ENCODE assay signal across 2 cellular contexts in genomic region chr1:231856894-231857293, GRCh38.
TF ChIP-seq lines count a peak whose summit lies in the region.

No MANE protein-coding gene starts in this region.

TF ChIP-seq in GM23338, 12 proteins besides CTCF, POLR2A, EP300 and RAD21:
- TF ChIP-seq JUNB (IDR thresholded peaks at IDR 0.05; ENCODE audit: unreplicated experiment), result no peak
- TF ChIP-seq POLR2AphosphoS5 (IDR thresholded peaks at IDR 0.05; ENCODE audit: low read depth), result no peak
- no peak for TF ChIP-seq EZH2 (IDR thresholded peaks at IDR 0.05; ENCODE audit: low read depth, unreplicated experiment)
- no peak for TF ChIP-seq STAT1 (IDR thresholded peaks at IDR 0.05; ENCODE audit: unreplicated experiment)
- TF ChIP-seq ZNF462 (CRISPR knock-in tag; IDR thresholded peaks at IDR 0.05), result no peak
- TF ChIP-seq EZH2phosphoT487 (IDR thresholded peaks at IDR 0.05; ENCODE audit: unreplicated experiment), result no peak
- TF ChIP-seq ZNF331 (CRISPR knock-in tag; IDR thresholded peaks at IDR 0.05; ENCODE audit: low read depth), result no peak
- TF ChIP-seq ZNF114 (CRISPR knock-in tag; IDR thresholded peaks at IDR 0.05), result no peak
- TF ChIP-seq REST (IDR thresholded peaks at IDR 0.05; ENCODE audit: unreplicated experiment), result no peak

TF ChIP-seq in H1, 55 proteins besides CTCF, POLR2A, EP300 and RAD21:
- no peak for TF ChIP-seq POLR2AphosphoS5 (IDR thresholded peaks at IDR 0.05; ENCODE audit: low read depth, low read length)
- TF ChIP-seq ASH2L (IDR thresholded peaks at IDR 0.05; ENCODE audit: low read length), result no peak
- TF ChIP-seq HDAC6 (IDR thresholded peaks at IDR 0.05; ENCODE audit: low read depth, low read length), result no peak
- TF ChIP-seq TCF12 (IDR thresholded peaks at IDR 0.05; ENCODE audit: low read depth, low read length), result no peak
